In the genomic region with DNA sequence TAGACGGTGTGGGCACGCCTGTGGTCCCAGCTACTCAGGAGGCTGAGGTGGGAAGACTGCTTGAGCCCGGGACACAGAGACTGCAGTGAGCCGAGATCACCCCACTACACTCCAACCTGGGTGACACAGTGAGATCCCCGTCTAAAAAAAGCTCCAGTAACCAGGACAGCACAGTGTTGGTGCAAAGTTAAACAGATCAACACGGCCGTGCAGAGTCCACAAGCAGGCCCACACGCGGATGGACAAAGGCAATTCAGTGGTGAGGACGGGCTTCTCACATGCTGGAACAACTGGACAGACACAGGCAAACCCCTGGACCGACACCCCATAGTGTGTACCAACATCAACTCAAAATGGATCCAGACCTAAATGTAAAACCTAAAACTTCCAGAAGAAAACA, we compare ENCODE assay signal across 19 cellular contexts. TPM values are rescaled to one million over a fixed set of nuclear protein-coding genes. Genes with fewer than 3 reads are reported as not detected.
DNase-seq lines count a peak whose midpoint lies in the region; ATAC-seq, FAIRE-seq and TF ChIP-seq lines count a peak whose summit lies in the region.
"Had no signal": no experiment of that assay in that cellular context is flagged by ENCODE, and none has a peak within 500 bp of the region (broad histone marks: within the 10 kb centered on the region; RNA-seq: fewer than 3 reads in every experiment).

No MANE protein-coding gene starts in this region.

- no peak for DNase-seq in activated CD8-positive, alpha-beta memory T cell treated with anti-CD3 and anti-CD28 coated beads, Interleukin-2, amount 10 ng/mL, durations not matched to agents 7 days and 5 days
- DNase-seq in activated CD8-positive, alpha-beta memory T cell treated with anti-CD3 and anti-CD28 coated beads, Interleukin-2, amount 50 U/mL, for 48 hours: no peak
- peak; percentile 23 for DNase-seq in kidney
- peak in 2 of 3 donors; percentile 58 to 67 for DNase-seq in right lobe of liver
- no peak for DNase-seq in breast epithelium (ENCODE audit: low spot score in 2 of 2)
- no peak for DNase-seq in germinal center (ENCODE audit: low spot score)
- DNase-seq in SW 1271 (lab: John Stamatoyannopoulos, UW): no peak
- DNase-seq: AML-193; Caco-2; CD4-positive, alpha-beta T cell; H9 had no signal

- no peaks in the 10 kb centered on the region for H3K9me3 ChIP-seq in kidney (ENCODE audit: control insufficient read depth in 1 of 2, low read length in 2 of 2)
- H3K9me3 ChIP-seq in right lobe of liver: no peaks in the 10 kb centered on the region
- H3K9me3 ChIP-seq in breast epithelium: no peaks in the 10 kb centered on the region
- H3K9me3 ChIP-seq: A549, Caco-2 had no signal

- no peaks in the 10 kb centered on the region for H3K9me3 Mint-ChIP-seq in activated CD8-positive, alpha-beta memory T cell treated with anti-CD3 and anti-CD28 coated beads, Interleukin-2, amount 10 ng/mL, durations not matched to agents 7 days and 5 days (ENCODE audit: low read depth)
- H3K9me3 Mint-ChIP-seq: CD4-positive, alpha-beta T cell; H9 had no signal

- WGBS in right lobe of liver (ENCODE audit: insufficient coverage, low coverage, low lambda C conversion rate, missing lambda C conversion rate): 35% methylated on average over 7 of the region's 11 CpGs

- peaks cover 5% of the 10 kb centered on the region for H3K4me1 Mint-ChIP-seq in activated CD8-positive, alpha-beta memory T cell treated with anti-CD3 and anti-CD28 coated beads, Interleukin-2, amount 10 ng/mL, durations not matched to agents 7 days and 5 days

- H3K4me3 ChIP-seq in kidney (ENCODE audit: low read length in 2 of 2) (no peak overlapping the region), right lobe of liver (no peak overlapping the region), breast epithelium (no peak overlapping the region)
- H3K4me3 ChIP-seq: A549 had no signal

- H3K4me1 ChIP-seq in kidney (ENCODE audit: control insufficient read depth in 1 of 2, insufficient read depth in 1 of 2, low read depth in 1 of 2, low read length in 2 of 2): peaks cover 44 to 57% of the 10 kb centered on the region in 2 donors
- peaks cover 0 to 77% (median 30%) of the 10 kb centered on the region in 4 donors for H3K4me1 ChIP-seq in right lobe of liver
- H3K4me1 ChIP-seq in breast epithelium: peaks cover 0 to 7% of the 10 kb centered on the region in 2 donors
- H3K4me1 ChIP-seq: A549, Caco-2 had no signal

- H3K27me3 Mint-ChIP-seq in activated CD8-positive, alpha-beta memory T cell treated with anti-CD3 and anti-CD28 coated beads, Interleukin-2, amount 10 ng/mL, durations not matched to agents 7 days and 5 days: no peaks in the 10 kb centered on the region
- H3K27me3 Mint-ChIP-seq: CD4-positive, alpha-beta T cell had no signal

- no peak for TF ChIP-seq POLR2A in right lobe of liver (IDR thresholded peaks at IDR 0.05)
- TF ChIP-seq POLR2A in breast epithelium (IDR thresholded peaks at IDR 0.05): no peak

- H3K36me3 Mint-ChIP-seq in activated CD8-positive, alpha-beta memory T cell treated with anti-CD3 and anti-CD28 coated beads, Interleukin-2, amount 10 ng/mL, durations not matched to agents 7 days and 5 days: peaks cover 2% of the 10 kb centered on the region

- CTCF ChIA-PET in activated CD8-positive, alpha-beta memory T cell treated with anti-CD3 and anti-CD28 coated beads, Interleukin-2, amount 10 ng/mL, durations not matched to agents 7 days and 5 days (lab: Charles Lee): no interaction called here

- ATAC-seq in activated CD8-positive, alpha-beta memory T cell treated with anti-CD3 and anti-CD28 coated beads, Interleukin-2, amount 10 ng/mL, durations not matched to agents 7 days and 5 days: no peak
- peak; percentile 9 to 45 (median 32) for ATAC-seq in right lobe of liver
- ATAC-seq: A549 had no signal

- intact Hi-C loops in kidney (cut with DNase I): no loop called here
- intact Hi-C loops in right lobe of liver (cut with DNase I): no loop called here
- intact Hi-C loops in breast epithelium (cut with DNase I; ENCODE audit: low total_unique reads): no loop called here

- H3K36me3 ChIP-seq in kidney (ENCODE audit: control insufficient read depth in 1 of 2, insufficient read depth in 2 of 2, low read length in 2 of 2) (no peaks in the 10 kb centered on the region), right lobe of liver (no peaks in the 10 kb centered on the region), breast epithelium (no peaks in the 10 kb centered on the region)

- H3K27ac ChIP-seq in kidney (ENCODE audit: low read depth in 2 of 2, low read length in 2 of 2) (no peak overlapping the region), right lobe of liver (no peak overlapping the region), breast epithelium (no peak overlapping the region)
- H3K27ac ChIP-seq: 22Rv1, A549, C4-2B had no signal

- no peak for FAIRE-seq in kidney (lab: Jason Lieb, UNC)
- FAIRE-seq: A549, D721Med, G401.6, GM12891, GM19239, H1 had no signal

- peak overlapping the region; percentile 12 for H3K27ac Mint-ChIP-seq in activated CD8-positive, alpha-beta memory T cell treated with anti-CD3 and anti-CD28 coated beads, Interleukin-2, amount 10 ng/mL, durations not matched to agents 7 days and 5 days
- H3K27ac Mint-ChIP-seq: CD4-positive, alpha-beta T cell had no signal

- H3K27me3 ChIP-seq in right lobe of liver: no peaks in the 10 kb centered on the region
- no peaks in the 10 kb centered on the region for H3K27me3 ChIP-seq in breast epithelium

- no peak overlapping the region for H3K9ac ChIP-seq in kidney (ENCODE audit: low read length in 2 of 2)

- no peak overlapping the region for H3K4me3 Mint-ChIP-seq in activated CD8-positive, alpha-beta memory T cell treated with anti-CD3 and anti-CD28 coated beads, Interleukin-2, amount 10 ng/mL, durations not matched to agents 7 days and 5 days
- H3K4me3 Mint-ChIP-seq: CD4-positive, alpha-beta T cell; H9 had no signal

- TF ChIP-seq CTCF in kidney (IDR thresholded peaks at IDR 0.05; ENCODE audit: borderline replicate concordance, extremely low read depth, insufficient read depth) (no peak), right lobe of liver (IDR thresholded peaks at IDR 0.05) (no peak), breast epithelium (IDR thresholded peaks at IDR 0.05) (no peak)

RNA-seq across cellular contexts. Expression of a gene that starts 41.7 kb away (rescaled TPM):
- 10 to 100 TPM; 21.1 to 24.2 TPM for total RNA-seq in activated CD8-positive, alpha-beta memory T cell treated with anti-CD3 and anti-CD28 coated beads, Interleukin-2, amount 10 ng/mL, durations not matched to agents 7 days and 5 days
- total RNA-seq in kidney (18.4 TPM), right lobe of liver (10 to 100 TPM in 4 of 6 experiments, 1 to 10 TPM in 2; 9.0 to 13.0 (median 11.3) TPM), breast epithelium (10 to 100 TPM; 11.1 to 13.0 (median 12.7) TPM)
- 3.7 TPM for polyA plus RNA-seq in kidney (ENCODE audit: insufficient read depth, low read depth, low replicate concordance)

Comparison
In these comparisons a context has a peak if more than half of its experiments do, and no peak if none do; other contexts are left out.
1. DNase-seq: peak in kidney (single experiment) and right lobe of liver (2 of 3); none in activated CD8-positive, alpha-beta memory T cell treated with anti-CD3 and anti-CD28 coated beads, Interleukin-2, amount 10 ng/mL, durations not matched to agents 7 days and 5 days (single experiment), activated CD8-positive, alpha-beta memory T cell treated with anti-CD3 and anti-CD28 coated beads, Interleukin-2, amount 50 U/mL, for 48 hours (single experiment), breast epithelium (0 of 2), germinal center (single experiment) and SW 1271 (0 of 2).